In genomic region chr3:128950223-128950938, GRCh38 we compare ENCODE assay signal across 9 cellular contexts. TPM values are rescaled to one million over a fixed set of nuclear protein-coding genes. Genes with fewer than 3 reads are reported as not detected.
DNase-seq lines count a peak whose midpoint lies in the region; ATAC-seq and TF ChIP-seq lines count a peak whose summit lies in the region.
"Had no signal": no experiment of that assay in that cellular context is flagged by ENCODE, and none has a peak within 500 bp of the region (broad histone marks: within the 10 kb centered on the region; RNA-seq: fewer than 3 reads in every experiment).

No MANE protein-coding gene starts in this region.

- H3K4me2 ChIP-seq in PC-3 (ENCODE audit: low read length) (no peak overlapping the region), fibroblast of lung (ENCODE audit: extremely low read depth, insufficient read depth, low read length) (no peak overlapping the region)

- intact Hi-C loops in PC-3 (cut with micrococcal nuclease): no loop called here
- intact Hi-C loops in spleen (cut with DNase I; ENCODE audit: low total_unique reads): no loop called here

- H3K9me2 ChIP-seq in PC-3 (replicated peaks; ENCODE audit: low read length): no peaks in the 10 kb centered on the region

- no TSS peak for BruUV-seq in PC-3 (replicated peaks; lab: Mats Ljungman, UMichigan)

- POLR2A ChIA-PET in AG04449 (lab: Yijun Ruan, JAX) (interaction anchor here (1.2 kb wide), 1 partner anchor 72 kb away, joined by 4 read pairs; no protein-coding TSS in a partner anchor), PC-3 (lab: Charles Lee; ENCODE audit: unreplicated experiment) (no interaction called here)

- CTCF ChIA-PET in AG04449 (lab: Yijun Ruan, JAX): interaction anchor here (0.6 to 4.7 kb wide), 5 partner anchors 20 to 674 kb away, joined by 3 to 44 read pairs (median 4); no protein-coding TSS in a partner anchor
- CTCF ChIA-PET in PC-3 (lab: Charles Lee): no interaction called here

- TF ChIP-seq CTCF in AG04449 (IDR thresholded peaks at IDR 0.05; ENCODE audit: insufficient read depth, low read length, missing control alignments): peak; percentile 2
- peak; percentile 17 for TF ChIP-seq CTCF in GM06990 (IDR thresholded peaks at IDR 0.05; ENCODE audit: insufficient read depth, low read length, poor library complexity, severe bottlenecking)
- peak; percentile 41 for TF ChIP-seq CTCF in PC-3 (conservative IDR thresholded peaks at IDR 0.05; ENCODE audit: low read depth, low read length)
- TF ChIP-seq CTCF in fibroblast of lung (conservative IDR thresholded peaks at IDR 0.05 in 1 of 2, IDR thresholded peaks at IDR 0.05 in 1 of 2; ENCODE audit: low read depth in 1 of 2, low read length in 2 of 2): peak; percentile 26 to 28
- TF ChIP-seq CTCF in spleen (IDR thresholded peaks at IDR 0.05 in 8 of 11, conservative IDR thresholded peaks at IDR 0.05 in 3 of 11): no peak

- no peak overlapping the region for H3K27ac ChIP-seq in PC-3 (ENCODE audit: low read length)
- H3K27ac ChIP-seq in fibroblast of lung (ENCODE audit: insufficient read depth, low read length): no peak overlapping the region
- H3K27ac ChIP-seq in spleen: no peak overlapping the region

- H4K20me1 ChIP-seq in PC-3 (ENCODE audit: low read length): no peaks in the 10 kb centered on the region
- H4K20me1 ChIP-seq in fibroblast of lung (ENCODE audit: control insufficient read depth, extremely low read depth, insufficient read depth, low read length): no peaks in the 10 kb centered on the region

- H3F3A ChIP-seq in PC-3 (ENCODE audit: low read length, unreplicated experiment): no peaks in the 10 kb centered on the region

- H2AFZ ChIP-seq in PC-3 (ENCODE audit: low read length): no peak overlapping the region
- H2AFZ ChIP-seq in fibroblast of lung (ENCODE audit: low read length): no peak overlapping the region

- H3K9ac ChIP-seq in PC-3 (ENCODE audit: low read length) (no peak overlapping the region), fibroblast of lung (ENCODE audit: insufficient read depth, low read length) (no peak overlapping the region)

- no peak overlapping the region for H3K4me3 ChIP-seq in AG04449 (ENCODE audit: low read depth, low read length)
- H3K4me3 ChIP-seq in GM06990 (replicated peaks; ENCODE audit: low read depth, low read length): no peak overlapping the region
- H3K4me3 ChIP-seq in PC-3 (ENCODE audit: low read length): no peak overlapping the region
- no peak overlapping the region for H3K4me3 ChIP-seq in fibroblast of lung (replicated peaks in 1 of 4; ENCODE audit: control extremely low read depth in 1 of 4, insufficient read depth in 1 of 4, low read depth in 3 of 4, low read length in 4 of 4)
- no peak overlapping the region for H3K4me3 ChIP-seq in spleen
- H3K4me3 ChIP-seq: skin epidermis had no signal

- 67 to 76% (median 72%) methylated on average over 14 to 15 of the region's 15 CpGs for WGBS in spleen, 5 donors

- TF ChIP-seq POLR2A in spleen (IDR thresholded peaks at IDR 0.05): no peak

- H3K79me2 ChIP-seq in PC-3 (ENCODE audit: low read length): no peaks in the 10 kb centered on the region
- H3K79me2 ChIP-seq in fibroblast of lung (ENCODE audit: control insufficient read depth, insufficient read depth, low read length): no peaks in the 10 kb centered on the region

- H3K4me1 ChIP-seq in PC-3 (ENCODE audit: insufficient read depth, low read length): no peaks in the 10 kb centered on the region
- no peaks in the 10 kb centered on the region for H3K4me1 ChIP-seq in fibroblast of lung (ENCODE audit: control insufficient read depth, extremely low read depth, insufficient read depth, low read length)
- H3K4me1 ChIP-seq in spleen: no peaks in the 10 kb centered on the region

- DNase-seq in AG04449 (ENCODE audit: low read depth, low spot score) (no peak), GM06990 (ENCODE audit: extremely low read depth, insufficient read length) (no peak), PC-3 (peak; percentile 12), fibroblast of lung (ENCODE audit: low read depth in 2 of 2) (peak; percentile 34 to 47), spleen (peak; percentile 29), cerebellum (ENCODE audit: low spot score) (no peak)

- no peaks in the 10 kb centered on the region for H3K9me3 ChIP-seq in PC-3 (ENCODE audit: low read length)
- no peaks in the 10 kb centered on the region for H3K9me3 ChIP-seq in fibroblast of lung (ENCODE audit: control insufficient read depth, insufficient read depth, low read depth, low read length)
- H3K9me3 ChIP-seq in spleen: no peaks in the 10 kb centered on the region

- H3K36me3 ChIP-seq in GM06990 (ENCODE audit: control insufficient read depth, insufficient read depth, low read length) (no peaks in the 10 kb centered on the region), PC-3 (ENCODE audit: low read depth, low read length) (no peaks in the 10 kb centered on the region), fibroblast of lung (ENCODE audit: control insufficient read depth, insufficient read depth, low read length) (no peaks in the 10 kb centered on the region), spleen (no peaks in the 10 kb centered on the region)

- ATAC-seq in PC-3 (peak; percentile 62), GM19452 (IDR thresholded peaks at IDR 0.05; ENCODE audit: unreplicated experiment) (no peak), HG02763 (IDR thresholded peaks at IDR 0.05; ENCODE audit: unreplicated experiment) (no peak)

- no peaks in the 10 kb centered on the region for H3K27me3 ChIP-seq in GM06990 (replicated peaks; ENCODE audit: control insufficient read depth, insufficient read depth, low read length)
- H3K27me3 ChIP-seq in PC-3 (ENCODE audit: low read length): no peaks in the 10 kb centered on the region
- peaks cover 6% of the 10 kb centered on the region for H3K27me3 ChIP-seq in fibroblast of lung (ENCODE audit: control insufficient read depth, insufficient read depth, low read length)
- H3K27me3 ChIP-seq in spleen (replicated peaks in 1 of 7): no peaks in the 10 kb centered on the region

RNA-seq across cellular contexts. Expression of gene CFAP92, which starts 43.5 kb away (rescaled TPM):
- total RNA-seq in PC-3 (2014; rRNA removed) (0.33 TPM in 1 of 2 replicates, not detected in the other), fibroblast of lung (under 0.01 TPM in 1 of 2 replicates, not detected in the other), spleen (1 to 10 TPM; 1.1 to 3.1 (median 1.3) TPM), cerebellum (2.5 TPM)
- polyA plus RNA-seq in fibroblast of lung (0.07 and 0.09 TPM in 2 replicates), spleen (under 1 TPM; 0.29 to 0.63 (median 0.45) TPM)
- polyA plus RNA-seq in fibroblast of lung (2012): 0.07 and 0.22 TPM in 2 replicates
- polyA minus RNA-seq in fibroblast of lung (ENCODE audit: low replicate concordance): not detected in 2 replicates

RNA-seq across cellular contexts. Expression of gene EFCC1, which starts 50.7 kb away (rescaled TPM):
- not detected in 2 replicates for total RNA-seq in PC-3 (2014; rRNA removed)
- total RNA-seq in fibroblast of lung: not detected in 2 replicates
- not detected in 2 replicates for polyA plus RNA-seq in fibroblast of lung
- 0.05 TPM in 1 of 2 replicates, not detected in the other for polyA plus RNA-seq in fibroblast of lung (2012)
- polyA minus RNA-seq in fibroblast of lung (ENCODE audit: low replicate concordance): not detected in 2 replicates
- total RNA-seq in spleen: 10 to 100 TPM in 2 of 7 donors, 1 to 10 TPM in 5; 3.7 to 11.2 (median 7.6) TPM
- 1 to 10 TPM; 2.0 to 8.9 (median 8.7) TPM for polyA plus RNA-seq in spleen
- total RNA-seq in cerebellum: 1.6 TPM

Comparison
In these comparisons a context has a peak if more than half of its experiments do, and no peak if none do; other contexts are left out.
1. DNase-seq: peak in PC-3 (single experiment), fibroblast of lung (2 of 2) and spleen (single experiment); none in AG04449 (single experiment), GM06990 (single experiment) and cerebellum (single experiment).
2. CTCF ChIP-seq: peak in AG04449 (single experiment), GM06990 (single experiment), PC-3 (single experiment) and fibroblast of lung (2 of 2); none in spleen (0 of 11).